1 cellular context compared by ENCODE assay signal in the genomic region with DNA sequence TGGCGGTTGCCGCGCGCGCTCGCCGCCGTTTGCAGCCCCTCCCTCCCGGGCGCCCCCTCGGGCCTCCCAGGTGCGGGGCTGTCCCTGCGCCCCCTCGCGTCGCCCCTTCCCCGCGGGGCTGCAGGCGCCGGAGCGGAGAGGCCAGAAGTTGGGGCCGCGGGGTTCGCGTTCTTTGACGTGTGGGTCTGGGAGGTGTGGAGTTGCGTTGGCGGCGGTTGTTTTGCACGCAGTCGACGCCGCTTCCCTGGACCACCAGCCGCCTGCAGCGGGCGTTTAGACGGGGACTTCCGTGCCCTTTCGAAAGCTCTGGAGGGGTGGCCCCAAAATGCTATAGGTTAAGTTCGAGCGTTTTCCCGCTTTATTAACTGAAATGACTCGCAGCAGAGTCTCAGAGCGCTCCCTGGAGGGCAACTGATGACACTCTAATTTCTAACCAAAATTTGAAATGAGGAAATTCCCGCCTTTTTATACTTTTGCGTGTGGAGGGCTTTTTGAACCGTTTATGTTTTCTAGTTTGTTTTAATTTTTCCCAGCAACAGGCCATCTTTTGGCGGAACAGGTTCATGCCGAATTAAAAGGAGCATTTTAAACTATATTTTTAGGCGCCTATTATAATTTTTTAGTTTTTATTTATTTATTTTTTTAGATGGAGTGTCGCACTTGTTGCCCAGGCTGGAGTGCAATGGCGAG.
TF ChIP-seq lines count a peak whose summit lies in the region.

No MANE protein-coding gene starts in this region.

TF ChIP-seq in K562, 482 proteins besides CTCF, POLR2A, EP300 and RAD21 (continued from another document and continues in another):
- TF ChIP-seq, protein P1, sequence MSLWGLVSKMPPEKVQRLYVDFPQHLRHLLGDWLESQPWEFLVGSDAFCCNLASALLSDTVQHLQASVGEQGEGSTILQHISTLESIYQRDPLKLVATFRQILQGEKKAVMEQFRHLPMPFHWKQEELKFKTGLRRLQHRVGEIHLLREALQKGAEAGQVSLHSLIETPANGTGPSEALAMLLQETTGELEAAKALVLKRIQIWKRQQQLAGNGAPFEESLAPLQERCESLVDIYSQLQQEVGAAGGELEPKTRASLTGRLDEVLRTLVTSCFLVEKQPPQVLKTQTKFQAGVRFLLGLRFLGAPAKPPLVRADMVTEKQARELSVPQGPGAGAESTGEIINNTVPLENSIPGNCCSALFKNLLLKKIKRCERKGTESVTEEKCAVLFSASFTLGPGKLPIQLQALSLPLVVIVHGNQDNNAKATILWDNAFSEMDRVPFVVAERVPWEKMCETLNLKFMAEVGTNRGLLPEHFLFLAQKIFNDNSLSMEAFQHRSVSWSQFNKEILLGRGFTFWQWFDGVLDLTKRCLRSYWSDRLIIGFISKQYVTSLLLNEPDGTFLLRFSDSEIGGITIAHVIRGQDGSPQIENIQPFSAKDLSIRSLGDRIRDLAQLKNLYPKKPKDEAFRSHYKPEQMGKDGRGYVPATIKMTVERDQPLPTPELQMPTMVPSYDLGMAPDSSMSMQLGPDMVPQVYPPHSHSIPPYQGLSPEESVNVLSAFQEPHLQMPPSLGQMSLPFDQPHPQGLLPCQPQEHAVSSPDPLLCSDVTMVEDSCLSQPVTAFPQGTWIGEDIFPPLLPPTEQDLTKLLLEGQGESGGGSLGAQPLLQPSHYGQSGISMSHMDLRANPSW (CRISPR knock-in tag; IDR thresholded peaks at IDR 0.05): no peak
- TF ChIP-seq NFIC (IDR thresholded peaks at IDR 0.05): peak; percentile 39; the same call in 1 of the 2 replicates
- TF ChIP-seq RBM25 (IDR thresholded peaks at IDR 0.05; ENCODE audit: low read depth, low read length, severe bottlenecking): peak; percentile 12
- TF ChIP-seq, protein P2, sequence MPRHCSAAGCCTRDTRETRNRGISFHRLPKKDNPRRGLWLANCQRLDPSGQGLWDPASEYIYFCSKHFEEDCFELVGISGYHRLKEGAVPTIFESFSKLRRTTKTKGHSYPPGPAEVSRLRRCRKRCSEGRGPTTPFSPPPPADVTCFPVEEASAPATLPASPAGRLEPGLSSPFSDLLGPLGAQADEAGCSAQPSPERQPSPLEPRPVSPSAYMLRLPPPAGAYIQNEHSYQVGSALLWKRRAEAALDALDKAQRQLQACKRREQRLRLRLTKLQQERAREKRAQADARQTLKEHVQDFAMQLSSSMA (CRISPR knock-in tag; IDR thresholded peaks at IDR 0.05): peak; percentile 42; the same call in 1 of the 2 replicates
- no peak for TF ChIP-seq ZNF140 (CRISPR knock-in tag; IDR thresholded peaks at IDR 0.05)
- no peak for TF ChIP-seq HIVEP1 (CRISPR knock-in tag; IDR thresholded peaks at IDR 0.05)
- TF ChIP-seq CEBPZ (IDR thresholded peaks at IDR 0.05; ENCODE audit: borderline replicate concordance, low read depth, low read length): no peak
- no peak for TF ChIP-seq SMARCA4 (IDR thresholded peaks at IDR 0.05)
- TF ChIP-seq SREBF1 (IDR thresholded peaks at IDR 0.05; ENCODE audit: borderline replicate concordance, low read depth, low read length): no peak
- no peak for TF ChIP-seq JUN (IDR thresholded peaks at IDR 0.05; ENCODE audit: borderline replicate concordance, low read depth, low read length)
- no peak for TF ChIP-seq JUN (CRISPR knock-in tag; IDR thresholded peaks at IDR 0.05; ENCODE audit: borderline replicate concordance)
- TF ChIP-seq ZNF277 (CRISPR knock-in tag; IDR thresholded peaks at IDR 0.05; ENCODE audit: borderline replicate concordance): no peak
- TF ChIP-seq KLF16 (IDR thresholded peaks at IDR 0.05): peak; percentile 43; the same call in 1 of the 2 replicates
- TF ChIP-seq, protein P3, sequence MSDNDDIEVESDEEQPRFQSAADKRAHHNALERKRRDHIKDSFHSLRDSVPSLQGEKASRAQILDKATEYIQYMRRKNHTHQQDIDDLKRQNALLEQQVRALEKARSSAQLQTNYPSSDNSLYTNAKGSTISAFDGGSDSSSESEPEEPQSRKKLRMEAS (CRISPR knock-in tag; IDR thresholded peaks at IDR 0.05): peak; percentile 54; the same call in 1 of the 2 replicates
- no peak for TF ChIP-seq PCBP2 (IDR thresholded peaks at IDR 0.05; ENCODE audit: low read depth, low read length, poor library complexity, severe bottlenecking)
- peak; percentile 62; the same call in 1 of the 2 replicates for TF ChIP-seq THAP12 (CRISPR knock-in tag; IDR thresholded peaks at IDR 0.05)
- no peak for TF ChIP-seq ASH1L (IDR thresholded peaks at IDR 0.05; ENCODE audit: borderline replicate concordance, low read depth, partially characterized antibody)
- TF ChIP-seq FOXA3 (CRISPR knock-in tag; conservative IDR thresholded peaks at IDR 0.05 in 1 of 2, IDR thresholded peaks at IDR 0.05 in 1 of 2): no peak
- no peak for TF ChIP-seq MYNN (IDR thresholded peaks at IDR 0.05)
- TF ChIP-seq MYNN (CRISPR knock-in tag; IDR thresholded peaks at IDR 0.05): no peak
- TF ChIP-seq TFE3 (CRISPR knock-in tag; IDR thresholded peaks at IDR 0.05): no peak
- TF ChIP-seq THRB (CRISPR knock-in tag; conservative IDR thresholded peaks at IDR 0.05): 0 out of 2 replicates have a peak, but pooled peaks have one; percentile 9
- no peak for TF ChIP-seq SMC3 (conservative IDR thresholded peaks at IDR 0.05; ENCODE audit: insufficient read depth, low read depth, low read length)
- no peak for TF ChIP-seq ZBTB11 (CRISPR knock-in tag; IDR thresholded peaks at IDR 0.05)
- peak; percentile 41; the same call in 1 of the 2 replicates for TF ChIP-seq GTF2F1 (IDR thresholded peaks at IDR 0.05; ENCODE audit: low read depth, low read length)
- TF ChIP-seq SMAD2 (IDR thresholded peaks at IDR 0.05; ENCODE audit: low read depth, low read length): no peak
- no peak for TF ChIP-seq EHMT2 (IDR thresholded peaks at IDR 0.05)
- TF ChIP-seq ZNF699 (CRISPR knock-in tag; IDR thresholded peaks at IDR 0.05; ENCODE audit: insufficient replicate concordance): no peak
- no peak for TF ChIP-seq HOXB6 (CRISPR knock-in tag; IDR thresholded peaks at IDR 0.05; ENCODE audit: borderline replicate concordance)
- TF ChIP-seq ZNF347 (CRISPR knock-in tag; IDR thresholded peaks at IDR 0.05; ENCODE audit: low read depth): no peak
- no peak; a peak in 1 of 4 replicates for TF ChIP-seq TEAD1 (CRISPR knock-in tag; IDR thresholded peaks at IDR 0.05)
- no peak for TF ChIP-seq PHB2 (IDR thresholded peaks at IDR 0.05; ENCODE audit: low read depth)
- no peak for TF ChIP-seq CBX2 (IDR thresholded peaks at IDR 0.05; ENCODE audit: insufficient read depth, low read length, poor library complexity, severe bottlenecking)
- peak in 1 of 2 experiments; percentile 78; a peak in 2 of 3 replicates for TF ChIP-seq CBX3 (IDR thresholded peaks at IDR 0.05; ENCODE audit: borderline replicate concordance in 1 of 2, low read length in 2 of 2)
- TF ChIP-seq MBD2 (IDR thresholded peaks at IDR 0.05; ENCODE audit: borderline replicate concordance, low read depth): 0 out of 2 replicates have a peak, but pooled peaks have one; percentile 52
- peak; percentile 63 for TF ChIP-seq PML (IDR thresholded peaks at IDR 0.05; ENCODE audit: low read length)
- no peak for TF ChIP-seq ARID3B (CRISPR knock-in tag; IDR thresholded peaks at IDR 0.05; ENCODE audit: borderline replicate concordance)
